Comparison of ENCODE assay signal across 22 cellular contexts in the genomic region with DNA sequence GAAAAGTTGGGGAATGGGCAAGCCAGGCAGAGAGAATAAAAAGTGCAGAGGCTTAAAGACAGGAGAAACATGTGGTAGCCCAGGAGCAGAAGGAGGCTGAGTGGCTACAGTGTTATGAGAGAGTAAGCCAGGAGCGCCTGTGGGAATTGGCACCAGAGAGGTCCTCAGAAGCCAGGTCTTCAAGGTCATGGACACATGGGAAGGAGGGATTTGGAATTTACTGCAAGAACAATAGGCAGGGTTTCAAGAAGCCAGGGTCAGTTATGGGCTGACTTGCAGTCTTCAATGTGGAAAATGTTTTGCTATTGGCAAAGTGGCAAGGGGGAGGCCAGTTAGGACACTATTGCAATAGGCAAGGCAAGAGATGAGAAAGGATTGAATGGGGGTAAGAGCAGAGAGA. TPM values are rescaled to one million over a fixed set of nuclear protein-coding genes. Genes with fewer than 3 reads are reported as not detected.
DNase-seq lines count a peak whose midpoint lies in the region; ATAC-seq and TF ChIP-seq lines count a peak whose summit lies in the region.
"Had no signal": no experiment of that assay in that cellular context is flagged by ENCODE, and none has a peak within 500 bp of the region (broad histone marks: within the 10 kb centered on the region; RNA-seq: fewer than 3 reads in every experiment).

No MANE protein-coding gene starts in this region.

- H3K4me1 Mint-ChIP-seq in CD4-positive, alpha-beta T cell (ENCODE audit: low read depth): no peaks in the 10 kb centered on the region
- H3K4me1 Mint-ChIP-seq in Caco-2 (ENCODE audit: low read depth, unreplicated experiment) (peaks cover 25% of the 10 kb centered on the region), CD14-positive monocyte (no peaks in the 10 kb centered on the region)

- ATAC-seq in CD4-positive, alpha-beta T cell (ENCODE audit: poor library complexity): no peak
- peak; percentile 45 for ATAC-seq in gastroesophageal sphincter
- no peak for ATAC-seq in HG02884 (IDR thresholded peaks at IDR 0.05; ENCODE audit: unreplicated experiment)
- ATAC-seq in HG02678 (IDR thresholded peaks at IDR 0.05; ENCODE audit: unreplicated experiment): no peak
- ATAC-seq: activated CD4-positive, alpha-beta T cell treated with anti-CD3 and anti-CD28 coated beads for 36 hours; left lobe of liver had no signal

- no TSS peak for BruUV-seq in Caco-2 (replicated peaks; lab: Mats Ljungman, UMichigan)

- 59 to 100% methylated on average over 1 of the region's 1 CpG for WGBS in gastroesophageal sphincter (ENCODE audit: low coverage in 1 of 2), 2 donors
- WGBS in sigmoid colon, 2 donors: 93 to 97% methylated on average over 1 of the region's 1 CpG

- no peak overlapping the region for H3K4me3 Mint-ChIP-seq in CD4-positive, alpha-beta T cell
- H3K4me3 Mint-ChIP-seq in Caco-2 (ENCODE audit: unreplicated experiment): no peak overlapping the region
- H3K4me3 Mint-ChIP-seq in CD14-positive monocyte: no peak overlapping the region
- H3K4me3 Mint-ChIP-seq: activated CD4-positive, alpha-beta T cell treated with anti-CD3 and anti-CD28 coated beads for 36 hours; HFFc6 had no signal

- H3K36me3 Mint-ChIP-seq in CD4-positive, alpha-beta T cell (ENCODE audit: low read depth): peaks cover 99% of the 10 kb centered on the region
- H3K36me3 Mint-ChIP-seq in Caco-2 (ENCODE audit: insufficient read depth, unreplicated experiment): peaks cover 81% of the 10 kb centered on the region
- peaks cover 84 to 99% of the 10 kb centered on the region in 2 donors for H3K36me3 Mint-ChIP-seq in CD14-positive monocyte

- TF ChIP-seq EP300 in gastroesophageal sphincter (IDR thresholded peaks at IDR 0.05) (no peak), sigmoid colon (IDR thresholded peaks at IDR 0.05) (no peak)

- POLR2A ChIA-PET in CD4-positive, alpha-beta T cell (lab: Charles Lee): interaction anchor here (1.2 kb wide), 1 partner anchor 27 kb away, joined by 3 read pairs; no protein-coding TSS in a partner anchor
- POLR2A ChIA-PET in Caco-2 (lab: Charles Lee): no interaction called here

- peaks cover 26% of the 10 kb centered on the region for H3K4me1 ChIP-seq in Caco-2
- H3K4me1 ChIP-seq in gastroesophageal sphincter: peaks cover 4 to 55% (median 7%) of the 10 kb centered on the region in 3 donors
- H3K4me1 ChIP-seq in sigmoid colon: peaks cover 0 to 66% (median 52%) of the 10 kb centered on the region in 4 donors

- H3K9me3 ChIP-seq in CD4-positive, alpha-beta T cell (ENCODE audit: control insufficient read depth, low read length): no peaks in the 10 kb centered on the region
- H3K9me3 ChIP-seq in Caco-2: no peaks in the 10 kb centered on the region
- no peaks in the 10 kb centered on the region for H3K9me3 ChIP-seq in gastroesophageal sphincter
- H3K9me3 ChIP-seq in sigmoid colon: no peaks in the 10 kb centered on the region
- H3K9me3 ChIP-seq: vagina had no signal

- H3K27me3 Mint-ChIP-seq in CD4-positive, alpha-beta T cell: no peaks in the 10 kb centered on the region
- no peaks in the 10 kb centered on the region for H3K27me3 Mint-ChIP-seq in Caco-2 (ENCODE audit: insufficient read depth, unreplicated experiment)
- peaks cover 0 to 2% (median 0%) of the 10 kb centered on the region in 3 donors for H3K27me3 Mint-ChIP-seq in CD14-positive monocyte (ENCODE audit: low read depth in 3 of 3)
- H3K27me3 Mint-ChIP-seq: activated CD4-positive, alpha-beta T cell treated with anti-CD3 and anti-CD28 coated beads for 36 hours had no signal

- peak overlapping the region; percentile 25 for H3K27ac Mint-ChIP-seq in CD4-positive, alpha-beta T cell
- H3K27ac Mint-ChIP-seq in Caco-2 (ENCODE audit: unreplicated experiment) (peak overlapping the region; percentile 67), CD14-positive monocyte (peak overlapping the region in 2 of 7 donors; percentile 12 to 81)
- H3K27ac Mint-ChIP-seq: activated CD4-positive, alpha-beta T cell treated with anti-CD3 and anti-CD28 coated beads for 36 hours; HFFc6 had no signal

- intact Hi-C loops in CD4-positive, alpha-beta T cell (cut with DNase I, micrococcal nuclease): loop anchor here in 1 of 2 experiments (10.0 kb wide), 1 partner anchor 226 kb away; no protein-coding TSS in a partner anchor
- intact Hi-C loops in Caco-2 (cut with micrococcal nuclease; ENCODE audit: unreplicated experiment): no loop called here
- intact Hi-C loops in sigmoid colon (cut with DNase I): no loop called here
- intact Hi-C loops in CD14-positive monocyte (cut with micrococcal nuclease): no loop called here

- no peaks in the 10 kb centered on the region for H3K9me3 Mint-ChIP-seq in CD4-positive, alpha-beta T cell
- H3K9me3 Mint-ChIP-seq in Caco-2 (ENCODE audit: unreplicated experiment): no peaks in the 10 kb centered on the region
- no peaks in the 10 kb centered on the region for H3K9me3 Mint-ChIP-seq in CD14-positive monocyte
- H3K9me3 Mint-ChIP-seq: HFFc6 had no signal

- H3K36me3 ChIP-seq in Caco-2 (ENCODE audit: control insufficient read depth, insufficient read depth, low read length) (peaks cover 4% of the 10 kb centered on the region), gastroesophageal sphincter (peaks cover 3 to 75% of the 10 kb centered on the region in 2 donors), sigmoid colon (peaks cover 0 to 54% (median 5%) of the 10 kb centered on the region in 4 donors)

- no peaks in the 10 kb centered on the region for H3K27me3 ChIP-seq in CD4-positive, alpha-beta T cell (ENCODE audit: control insufficient read depth, insufficient read depth, low read length)
- H3K27me3 ChIP-seq in Caco-2 (replicated peaks; ENCODE audit: control insufficient read depth, insufficient read depth, low read length): no peaks in the 10 kb centered on the region
- H3K27me3 ChIP-seq in gastroesophageal sphincter: no peaks in the 10 kb centered on the region
- H3K27me3 ChIP-seq in sigmoid colon: no peaks in the 10 kb centered on the region
- H3K27me3 ChIP-seq: heart right ventricle, vagina had no signal

- TF ChIP-seq CTCF in CD4-positive, alpha-beta T cell (IDR thresholded peaks at IDR 0.05): no peak
- no peak for TF ChIP-seq CTCF in Caco-2 (IDR thresholded peaks at IDR 0.05; ENCODE audit: insufficient read depth in 1 of 2, low read depth in 1 of 2, low read length in 1 of 2, severe bottlenecking in 1 of 2, unreplicated experiment in 1 of 2)
- TF ChIP-seq CTCF in gastroesophageal sphincter (IDR thresholded peaks at IDR 0.05): no peak
- no peak for TF ChIP-seq CTCF in sigmoid colon (IDR thresholded peaks at IDR 0.05)
- no peak for TF ChIP-seq CTCF in CD14-positive monocyte (IDR thresholded peaks at IDR 0.05)

- no peak for DNase-seq in CD4-positive, alpha-beta T cell
- DNase-seq in Caco-2 (no peak), sigmoid colon (peak; percentile 66), CD14-positive monocyte (ENCODE audit: low spot score) (no peak)
- DNase-seq: activated CD4-positive, alpha-beta T cell treated with anti-CD3 and anti-CD28 coated beads for 36 hours; COR-L47; dermis blood vessel endothelial cell; GM23248; heart right ventricle; HFFc6; midbrain; NCI-H1694 treated with DMSO at 0.1 percent for 48 hours; NCI-H2227 treated with DMSO at 0.1 percent for 48 hours; NCI-H82; OCI-M1; SHP77 had no signal

- CTCF ChIA-PET in CD4-positive, alpha-beta T cell (lab: Charles Lee): interaction anchor here (2.0 kb wide), 1 partner anchor 26 kb away, joined by 7 read pairs; no protein-coding TSS in a partner anchor
- CTCF ChIA-PET in Caco-2 (lab: Charles Lee): no interaction called here

- no peak overlapping the region for H3K4me3 ChIP-seq in Caco-2 (ENCODE audit: low read depth, low read length)
- H3K4me3 ChIP-seq in gastroesophageal sphincter: no peak overlapping the region
- no peak overlapping the region for H3K4me3 ChIP-seq in sigmoid colon
- H3K4me3 ChIP-seq: GM23248, heart right ventricle, vagina had no signal

- TF ChIP-seq POLR2A in gastroesophageal sphincter (IDR thresholded peaks at IDR 0.05) (no peak), sigmoid colon (IDR thresholded peaks at IDR 0.05) (no peak)

- H3K27ac ChIP-seq in CD4-positive, alpha-beta T cell (ENCODE audit: low read depth, low read length): no peak overlapping the region
- H3K27ac ChIP-seq in gastroesophageal sphincter (peak overlapping the region in 1 of 4 donors; percentile 0), sigmoid colon (peak overlapping the region in 2 of 4 donors; percentile 71 to 74)
- H3K27ac ChIP-seq: GM23248, KMS-11, vagina had no signal

RNA-seq across cellular contexts. Expression of a gene that starts 29.3 kb away (rescaled TPM):
- total RNA-seq in CD4-positive, alpha-beta T cell: 10 to 100 TPM; 45.0 to 47.4 TPM
- total RNA-seq in Caco-2 (2022) (31.8 and 32.0 TPM in 2 replicates), gastroesophageal sphincter (10 to 100 TPM; 18.8 to 33.4 (median 28.4) TPM), sigmoid colon (10 to 100 TPM; 25.3 to 35.5 (median 30.0) TPM)
- polyA plus RNA-seq in sigmoid colon (10 to 100 TPM in 2 of 3 donors, 1 to 10 TPM in 1; 8.4 to 29.6 (median 10.6) TPM), CD14-positive monocyte (10 to 100 TPM; 40.2 to 45.6 TPM)
